In genomic region chr18:770583-770961, GRCh38 we compare ENCODE assay signal across 27 cellular contexts. TPM values are rescaled to one million over a fixed set of nuclear protein-coding genes. Genes with fewer than 3 reads are reported as not detected.
DNase-seq lines count a peak whose midpoint lies in the region; TF ChIP-seq lines count a peak whose summit lies in the region.
"Had no signal": no experiment of that assay in that cellular context is flagged by ENCODE, and none has a peak within 500 bp of the region (broad histone marks: within the 10 kb centered on the region; RNA-seq: fewer than 3 reads in every experiment).

No MANE protein-coding gene starts in this region.

- H3K4me1 ChIP-seq in liver (ENCODE audit: control insufficient read depth in 4 of 4, insufficient read depth in 4 of 4, low read length in 3 of 4): peaks cover 2 to 9% (median 8%) of the 10 kb centered on the region in 4 donors
- H3K4me1 ChIP-seq: BLaER1, breast epithelium, vagina had no signal

- intact Hi-C loops in posterior vena cava (cut with DNase I): no loop called here

- H3K27ac ChIP-seq in 22Rv1: peak overlapping the region; percentile 40
- no peak overlapping the region for H3K27ac ChIP-seq in liver (ENCODE audit: low read depth in 1 of 2, low read length in 2 of 2)
- H3K27ac ChIP-seq: BLaER1, breast epithelium, right atrium auricular region, spleen, vagina had no signal

- DNase-seq in ELF-1 (ENCODE audit: low read depth, low spot score) (peak; percentile 79), RPMI7951 (ENCODE audit: low read depth) (peak; percentile 15), D341Med (ENCODE audit: low spot score) (no peak), hypothalamus (lab: John Stamatoyannopoulos, UW) (no peak), posterior vena cava (ENCODE audit: low spot score) (no peak)
- DNase-seq in activated CD8-positive, alpha-beta memory T cell treated with anti-CD3 and anti-CD28 coated beads, Interleukin-2, amount 50 U/mL, for 4 hours: no peak
- DNase-seq: ACHN; activated CD4-positive, alpha-beta T cell treated with anti-CD3 and anti-CD28 coated beads for 36 hours; activated gamma-delta T cell treated with Interleukin-2 at 50 U/mL for 16 hours; activated T-cell treated with anti-CD3 and anti-CD28 coated beads, Interleukin-2, amount 50 U/mL, for 1 hour; amygdala; effector memory CD4-positive, alpha-beta T cell; foreskin melanocyte; hippocampal formation; NCI-H1417 treated with DMSO at 0.1 percent for 48 hours; NCI-H526; nucleus accumbens; spleen; stimulated activated CD4-positive, alpha-beta T cell treated with anti-CD3 and anti-CD28 coated beads, Interleukin-2, amount 100 ng/mL, for 48 hours; T-helper 17 cell had no signal

- no peak for TF ChIP-seq RAD21 in liver (IDR thresholded peaks at IDR 0.05)

- no peaks in the 10 kb centered on the region for H3K36me3 ChIP-seq in liver (ENCODE audit: control insufficient read depth in 4 of 4, insufficient read depth in 3 of 4, low read depth in 1 of 4, low read length in 3 of 4)
- H3K36me3 ChIP-seq: breast epithelium, right atrium auricular region, vagina had no signal

- no peaks in the 10 kb centered on the region for H3K9me3 ChIP-seq in liver (ENCODE audit: control insufficient read depth in 4 of 4, low read length in 3 of 4)
- H3K9me3 ChIP-seq: BLaER1, breast epithelium, right atrium auricular region, spleen, vagina had no signal

- TF ChIP-seq CTCF in 22Rv1 (IDR thresholded peaks at IDR 0.05) (no peak), liver (IDR thresholded peaks at IDR 0.05; ENCODE audit: low read depth, low read length, missing input control) (no peak)

- H3K27me3 ChIP-seq in liver (ENCODE audit: control insufficient read depth in 4 of 4, insufficient read depth in 4 of 4, low read length in 3 of 4): no peaks in the 10 kb centered on the region
- H3K27me3 ChIP-seq: BLaER1, breast epithelium, right atrium auricular region, spleen, vagina had no signal

- H3K4me3 ChIP-seq in liver (ENCODE audit: low read depth in 1 of 3, low read length in 3 of 3): no peak overlapping the region
- H3K4me3 ChIP-seq: BLaER1, breast epithelium, K562, right atrium auricular region, spleen, vagina had no signal

- no peak overlapping the region for H3K9ac ChIP-seq in liver (ENCODE audit: low read depth in 1 of 2, low read length in 2 of 2)
- H3K9ac ChIP-seq: BLaER1 had no signal

TF ChIP-seq in liver, 16 proteins besides CTCF, POLR2A, EP300 and RAD21:
- TF ChIP-seq FOXA2 (IDR thresholded peaks at IDR 0.05) (no peak), NR2F2 (IDR thresholded peaks at IDR 0.05) (no peak), MAX (IDR thresholded peaks at IDR 0.05) (no peak), EGR1 (IDR thresholded peaks at IDR 0.05; ENCODE audit: low read depth in 2 of 2) (no peak), TAF1 (conservative IDR thresholded peaks at IDR 0.05) (no peak), HNF4A (conservative IDR thresholded peaks at IDR 0.05) (peak; percentile 56 to 72), SP1 (IDR thresholded peaks at IDR 0.05) (no peak), ATF3 (IDR thresholded peaks at IDR 0.05) (no peak), REST (IDR thresholded peaks at IDR 0.05) (no peak), GABPA (IDR thresholded peaks at IDR 0.05 in 1 of 2, conservative IDR thresholded peaks at IDR 0.05 in 1 of 2) (no peak), YY1 (IDR thresholded peaks at IDR 0.05) (no peak), JUND (IDR thresholded peaks at IDR 0.05) (no peak), RXRA (IDR thresholded peaks at IDR 0.05) (no peak), HNF4G (IDR thresholded peaks at IDR 0.05) (peak; percentile 44)
TF ChIP-seq in liver: peak in this region for 2.

RNA-seq across cellular contexts. Expression of gene YES1, which starts 41.5 kb away (rescaled TPM):
- total RNA-seq in RPMI7951 (2014; rRNA removed; shearing (Covaris generic)): 69.1 and 93.9 TPM in 2 replicates
- total RNA-seq in liver (10 to 100 TPM; 26.0 to 57.6 TPM), posterior vena cava (10 to 100 TPM; 28.7 to 51.6 TPM)
- polyA plus RNA-seq in liver: 10 to 100 TPM; 12.5 to 17.9 TPM

RNA-seq across cellular contexts. Expression of gene ENOSF1, which starts 58.1 kb away (rescaled TPM):
- total RNA-seq in RPMI7951 (2014; rRNA removed; shearing (Covaris generic)): 23.5 and 29.8 TPM in 2 replicates
- total RNA-seq in liver: 10 to 100 TPM; 34.0 to 96.1 TPM
- polyA plus RNA-seq in liver: 10 to 100 TPM; 45.9 to 61.4 TPM
- 10 to 100 TPM; 38.1 to 57.7 TPM for total RNA-seq in posterior vena cava

Comparison
In these comparisons a context has a peak if more than half of its experiments do, and no peak if none do; other contexts are left out.
1. DNase-seq: peak in ELF-1 (single experiment) and RPMI7951 (single experiment); none in D341Med (single experiment), activated CD8-positive, alpha-beta memory T cell treated with anti-CD3 and anti-CD28 coated beads, Interleukin-2, amount 50 U/mL, for 4 hours (single experiment), hypothalamus (0 of 51) and posterior vena cava (single experiment).